1 cellular context compared by ENCODE assay signal in the genomic region with DNA sequence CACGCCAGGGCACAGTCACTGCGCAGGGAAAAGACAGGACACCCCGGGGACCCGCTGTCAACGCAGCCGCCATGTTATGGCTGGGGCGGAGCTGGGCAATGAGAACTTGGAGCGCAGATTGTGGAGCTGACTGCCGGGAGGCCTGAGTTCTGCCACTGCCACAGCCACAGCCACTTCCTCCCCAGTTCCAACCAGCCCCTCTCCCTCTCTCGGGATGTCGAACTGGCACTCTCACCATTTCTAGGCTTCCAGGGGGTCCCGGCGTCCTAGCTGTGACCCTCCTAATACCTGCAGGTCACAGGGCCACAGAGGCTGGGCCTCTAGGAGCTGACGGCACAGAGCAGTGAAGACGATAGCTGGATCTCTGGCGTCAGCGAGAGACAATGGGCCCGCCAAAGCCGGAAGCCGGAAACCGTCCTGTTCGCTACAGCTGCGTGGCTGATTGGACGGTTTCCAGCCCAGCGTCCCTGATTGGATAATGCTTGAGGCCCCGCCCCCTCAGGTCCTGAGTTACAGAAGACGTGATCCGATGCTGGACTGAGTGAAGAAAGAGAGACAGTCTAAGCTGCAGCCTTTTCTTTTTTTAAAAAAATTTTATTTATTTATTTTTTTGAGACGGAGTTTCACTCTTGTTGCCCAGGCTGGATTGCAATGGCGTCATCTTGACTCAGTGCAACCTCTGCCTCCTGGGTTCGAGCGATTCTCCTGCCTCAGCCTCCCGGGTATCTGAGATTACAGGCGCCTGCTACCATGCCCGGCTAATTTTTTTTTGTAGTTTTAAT.
TF ChIP-seq lines count a peak whose summit lies in the region.

ZNF506 (minus strand) TSS at position 385 of the 782 bp plus-strand sequence; CDS start at position 238, 147 bp downstream.

TF ChIP-seq in H1, 55 proteins besides CTCF, POLR2A, EP300 and RAD21:
- no peak for TF ChIP-seq NRF1 (IDR thresholded peaks at IDR 0.05; ENCODE audit: low read depth, low read length)
- no peak for TF ChIP-seq KDM5A (IDR thresholded peaks at IDR 0.05; ENCODE audit: low read length)
- no peak for TF ChIP-seq ZNF274 (IDR thresholded peaks at IDR 0.05; ENCODE audit: borderline replicate concordance, extremely low read depth, low read length)
- no peak for TF ChIP-seq BCL11A (IDR thresholded peaks at IDR 0.05; ENCODE audit: low read depth in 2 of 2, low read length in 2 of 2)
- peak; percentile 63 for TF ChIP-seq TAF7 (optimal IDR thresholded peaks at IDR 0.05; ENCODE audit: borderline replicate concordance, low read depth, low read length)
- peak; percentile 72 for TF ChIP-seq CHD2 (IDR thresholded peaks at IDR 0.05; ENCODE audit: low read length)
- TF ChIP-seq, protein P1, sequence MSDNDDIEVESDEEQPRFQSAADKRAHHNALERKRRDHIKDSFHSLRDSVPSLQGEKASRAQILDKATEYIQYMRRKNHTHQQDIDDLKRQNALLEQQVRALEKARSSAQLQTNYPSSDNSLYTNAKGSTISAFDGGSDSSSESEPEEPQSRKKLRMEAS (IDR thresholded peaks at IDR 0.05) = no peak
- TF ChIP-seq ASH2L (IDR thresholded peaks at IDR 0.05; ENCODE audit: low read length) = peak; percentile 64
- TF ChIP-seq JUN (IDR thresholded peaks at IDR 0.05; ENCODE audit: low read depth, low read length) = no peak
- peak; percentile 22; the same call in 1 of the 2 replicates for TF ChIP-seq SP2 (IDR thresholded peaks at IDR 0.05; ENCODE audit: low read length)
- no peak for TF ChIP-seq KDM1A (IDR thresholded peaks at IDR 0.05; ENCODE audit: borderline replicate concordance, low read length)
- no peak for TF ChIP-seq SUZ12 (IDR thresholded peaks at IDR 0.05; ENCODE audit: low read length)
- peak; percentile 85 for TF ChIP-seq YY1 (IDR thresholded peaks at IDR 0.05; ENCODE audit: low read depth, low read length)
- peak; percentile 51 for TF ChIP-seq KDM4A (IDR thresholded peaks at IDR 0.05; ENCODE audit: low read depth, low read length, severe bottlenecking)
- TF ChIP-seq, protein P2, sequence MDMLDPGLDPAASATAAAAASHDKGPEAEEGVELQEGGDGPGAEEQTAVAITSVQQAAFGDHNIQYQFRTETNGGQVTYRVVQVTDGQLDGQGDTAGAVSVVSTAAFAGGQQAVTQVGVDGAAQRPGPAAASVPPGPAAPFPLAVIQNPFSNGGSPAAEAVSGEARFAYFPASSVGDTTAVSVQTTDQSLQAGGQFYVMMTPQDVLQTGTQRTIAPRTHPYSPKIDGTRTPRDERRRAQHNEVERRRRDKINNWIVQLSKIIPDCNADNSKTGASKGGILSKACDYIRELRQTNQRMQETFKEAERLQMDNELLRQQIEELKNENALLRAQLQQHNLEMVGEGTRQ (IDR thresholded peaks at IDR 0.05; ENCODE audit: low read length) = no peak
- TF ChIP-seq FOSL1 (IDR thresholded peaks at IDR 0.05; ENCODE audit: insufficient read depth, low read depth, low read length) = no peak
- no peak for TF ChIP-seq NANOG (IDR thresholded peaks at IDR 0.05; ENCODE audit: insufficient read depth, low read depth, low read length, poor library complexity, severe bottlenecking)
- no peak for TF ChIP-seq TCF12 (IDR thresholded peaks at IDR 0.05; ENCODE audit: low read depth, low read length)
- TF ChIP-seq SAP30 (IDR thresholded peaks at IDR 0.05; ENCODE audit: insufficient read depth, insufficient replicate concordance, low read length) = peak; percentile 92
- peak; percentile 86 for TF ChIP-seq CREB1 (IDR thresholded peaks at IDR 0.05)
- no peak for TF ChIP-seq EGR1 (IDR thresholded peaks at IDR 0.05; ENCODE audit: borderline replicate concordance, low read depth, low read length)
- no peak for TF ChIP-seq RXRA (IDR thresholded peaks at IDR 0.05; ENCODE audit: insufficient read depth, low read depth, low read length)
- TF ChIP-seq PHF8 (conservative IDR thresholded peaks at IDR 0.05; ENCODE audit: low read depth, low read length) = peak; percentile 94
- no peak for TF ChIP-seq CBX8 (IDR thresholded peaks at IDR 0.05; ENCODE audit: borderline replicate concordance, low read depth, low read length)
- peak; percentile 88 for TF ChIP-seq POLR2AphosphoS5 (IDR thresholded peaks at IDR 0.05; ENCODE audit: low read depth, low read length)
- TF ChIP-seq RFX5 (IDR thresholded peaks at IDR 0.05; ENCODE audit: borderline replicate concordance, low read depth, low read length) = peak; percentile 31; the same call in 1 of the 2 replicates
- no peak for TF ChIP-seq RNF2 (IDR thresholded peaks at IDR 0.05; ENCODE audit: borderline replicate concordance, low read depth, low read length, missing control alignments, poor library complexity, severe bottlenecking)
- TF ChIP-seq HDAC6 (IDR thresholded peaks at IDR 0.05; ENCODE audit: low read depth, low read length) = no peak
- TF ChIP-seq, protein P3, sequence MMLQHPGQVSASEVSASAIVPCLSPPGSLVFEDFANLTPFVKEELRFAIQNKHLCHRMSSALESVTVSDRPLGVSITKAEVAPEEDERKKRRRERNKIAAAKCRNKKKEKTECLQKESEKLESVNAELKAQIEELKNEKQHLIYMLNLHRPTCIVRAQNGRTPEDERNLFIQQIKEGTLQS (IDR thresholded peaks at IDR 0.05; ENCODE audit: insufficient read depth, low read depth, low read length) = no peak
- TF ChIP-seq JUND (IDR thresholded peaks at IDR 0.05; ENCODE audit: low read length) = no peak
- peak; percentile 93 for TF ChIP-seq SP1 (IDR thresholded peaks at IDR 0.05; ENCODE audit: low read depth, low read length)
- TF ChIP-seq SP4 (IDR thresholded peaks at IDR 0.05; ENCODE audit: low read length) = no peak
- no peak for TF ChIP-seq CBX5 (IDR thresholded peaks at IDR 0.05; ENCODE audit: low read depth, low read length)
- TF ChIP-seq TEAD4 (IDR thresholded peaks at IDR 0.05; ENCODE audit: low read depth, low read length) = no peak
- 0 out of 2 replicates have a peak, but pooled peaks have one; percentile 69 for TF ChIP-seq RBBP5 (IDR thresholded peaks at IDR 0.05; ENCODE audit: borderline replicate concordance, low read depth, low read length)
- TF ChIP-seq POU5F1 (IDR thresholded peaks at IDR 0.05; ENCODE audit: low read depth, low read length) = no peak
- TF ChIP-seq CHD7 (IDR thresholded peaks at IDR 0.05; ENCODE audit: insufficient replicate concordance, low read length) = no peak
- peak; percentile 79 for TF ChIP-seq TBP (IDR thresholded peaks at IDR 0.05; ENCODE audit: low read depth, low read length)
- TF ChIP-seq CTBP2 (IDR thresholded peaks at IDR 0.05; ENCODE audit: borderline replicate concordance, insufficient read depth, insufficient read length, low read length) = no peak
- TF ChIP-seq MAFK (IDR thresholded peaks at IDR 0.05; ENCODE audit: low read depth, low read length) = no peak
- no peak for TF ChIP-seq GTF2F1 (IDR thresholded peaks at IDR 0.05; ENCODE audit: borderline replicate concordance, low read depth, low read length)
- TF ChIP-seq CHD1 (IDR thresholded peaks at IDR 0.05; ENCODE audit: low read depth, low read length) = no peak
- TF ChIP-seq HDAC2 (IDR thresholded peaks at IDR 0.05; ENCODE audit: borderline replicate concordance in 1 of 2, low read depth in 2 of 2, low read length in 2 of 2) = no peak
- no peak for TF ChIP-seq SRF (IDR thresholded peaks at IDR 0.05; ENCODE audit: low read depth, low read length)
- no peak for TF ChIP-seq CEBPB (IDR thresholded peaks at IDR 0.05; ENCODE audit: low read depth, low read length)
- TF ChIP-seq SIX5 (IDR thresholded peaks at IDR 0.05; ENCODE audit: low read depth, low read length) = no peak
- no peak for TF ChIP-seq EZH2 (IDR thresholded peaks at IDR 0.05; ENCODE audit: low read depth, low read length, severe bottlenecking)
- TF ChIP-seq E2F6 (IDR thresholded peaks at IDR 0.05) = no peak
- no peak for TF ChIP-seq BACH1 (IDR thresholded peaks at IDR 0.05; ENCODE audit: low read length)
- peak; percentile 69 to 76; a peak in 3 of 4 replicates for TF ChIP-seq SIN3A (conservative IDR thresholded peaks at IDR 0.05 in 1 of 2, IDR thresholded peaks at IDR 0.05 in 1 of 2; ENCODE audit: low read depth in 1 of 2, low read length in 2 of 2)
- peak; percentile 88 for TF ChIP-seq TAF1 (IDR thresholded peaks at IDR 0.05; ENCODE audit: low read depth, low read length)
- TF ChIP-seq BRCA1 (IDR thresholded peaks at IDR 0.05; ENCODE audit: low read depth, low read length) = no peak
- TF ChIP-seq SIRT6 (IDR thresholded peaks at IDR 0.05; ENCODE audit: low read length) = no peak
- no peak for TF ChIP-seq ATF2 (IDR thresholded peaks at IDR 0.05; ENCODE audit: low read length)
- peak; percentile 77; the same call in 1 of the 2 replicates for TF ChIP-seq GABPA (IDR thresholded peaks at IDR 0.05; ENCODE audit: borderline replicate concordance, insufficient read depth, low read length)
TF ChIP-seq in H1: peak in this region for 17.
